21 cellular contexts compared by ENCODE assay signal in the genomic region with DNA sequence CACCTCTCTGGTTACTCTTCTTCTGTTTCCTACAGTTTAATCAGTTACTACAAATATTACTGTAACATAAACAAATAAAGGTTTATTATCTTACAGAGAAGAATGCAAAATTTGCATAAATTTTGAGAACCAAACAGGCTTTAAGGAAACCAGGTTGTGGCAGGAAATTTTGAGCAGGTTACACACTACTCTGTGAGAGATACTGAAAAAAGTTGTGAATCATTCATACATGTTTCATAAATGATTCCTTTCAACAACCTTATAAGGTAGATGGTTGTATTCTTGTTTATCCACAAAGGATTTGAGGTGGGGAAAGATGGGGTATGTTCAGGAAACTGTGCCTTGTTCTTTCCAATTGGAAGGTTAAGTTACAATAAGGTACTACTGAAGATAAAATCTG.
"Had no signal": no experiment of that assay in that cellular context is flagged by ENCODE, and none has a peak within 500 bp of the region (broad histone marks: within the 10 kb centered on the region; RNA-seq: fewer than 3 reads in every experiment).

No MANE protein-coding gene starts in this region.

- FAIRE-seq: bronchial epithelial cell, endometrium, keratinocyte, small intestine had no signal

- H3K27me3 Mint-ChIP-seq: activated naive CD8-positive, alpha-beta T cell; memory B cell; natural killer cell treated with Interleukin-12 subunit alpha and Interleukin-12 subunit beta and Interleukin-15 and Interleukin-18, amount 100 ng/mL, for 72 hours; stimulated activated naive B cell treated with anti-CD40 and anti-IgM and Interleukin-4, amounts not matched to agents 10 μg/mL and 1 μg/mL and 100 μg/mL, for 72 hours; T-cell had no signal

- H3K4me3 ChIP-seq: dorsolateral prefrontal cortex, esophagus squamous epithelium, heart right ventricle, left lung, testis, upper lobe of right lung had no signal

- H3K36me3 ChIP-seq: esophagus squamous epithelium, heart right ventricle, left lung, upper lobe of right lung had no signal

- H3K9me3 Mint-ChIP-seq: memory B cell; natural killer cell treated with Interleukin-12 subunit alpha and Interleukin-12 subunit beta and Interleukin-15 and Interleukin-18, amount 100 ng/mL, for 72 hours; stimulated activated naive B cell treated with anti-CD40 and anti-IgM and Interleukin-4, amounts not matched to agents 10 μg/mL and 1 μg/mL and 100 μg/mL, for 72 hours; T-cell had no signal

- H3K36me3 Mint-ChIP-seq: activated naive CD8-positive, alpha-beta T cell; natural killer cell treated with Interleukin-12 subunit alpha and Interleukin-12 subunit beta and Interleukin-15 and Interleukin-18, amount 100 ng/mL, for 72 hours had no signal

- DNase-seq: activated CD4-positive, alpha-beta T cell treated with anti-CD3 and anti-CD28 coated beads for 4 hours; aorta; dorsolateral prefrontal cortex; esophagus squamous epithelium; foreskin fibroblast; heart right ventricle; left lung; nucleus accumbens; right cardiac atrium; small intestine; stimulated activated naive B cell treated with anti-CD40 and anti-IgM and Interleukin-4, amounts not matched to agents 10 μg/mL and 1 μg/mL and 100 μg/mL, for 72 hours; T-cell; T1000; testis; upper lobe of right lung had no signal

- H3K9me3 ChIP-seq: esophagus squamous epithelium, left lung, testis, upper lobe of right lung had no signal

- H3K27me3 ChIP-seq: dorsolateral prefrontal cortex, esophagus squamous epithelium, heart right ventricle, left lung, testis, upper lobe of right lung had no signal

- ATAC-seq: heart right ventricle; left lung; right cardiac atrium; stimulated activated naive B cell treated with anti-CD40 and anti-IgM and Interleukin-4, amounts not matched to agents 10 μg/mL and 1 μg/mL and 100 μg/mL, for 72 hours; T-cell; upper lobe of right lung had no signal

- H3K4me3 Mint-ChIP-seq: activated naive CD8-positive, alpha-beta T cell; memory B cell; natural killer cell treated with Interleukin-12 subunit alpha and Interleukin-12 subunit beta and Interleukin-15 and Interleukin-18, amount 100 ng/mL, for 72 hours; stimulated activated naive B cell treated with anti-CD40 and anti-IgM and Interleukin-4, amounts not matched to agents 10 μg/mL and 1 μg/mL and 100 μg/mL, for 72 hours; T-cell had no signal

- H3K27ac Mint-ChIP-seq: activated naive CD8-positive, alpha-beta T cell; memory B cell; stimulated activated naive B cell treated with anti-CD40 and anti-IgM and Interleukin-4, amounts not matched to agents 10 μg/mL and 1 μg/mL and 100 μg/mL, for 72 hours; T-cell had no signal

- H3K4me1 ChIP-seq: left lung had no signal

- H3K27ac ChIP-seq: dorsolateral prefrontal cortex, esophagus squamous epithelium, heart right ventricle, left lung, testis, upper lobe of right lung had no signal
